In the genomic region with DNA sequence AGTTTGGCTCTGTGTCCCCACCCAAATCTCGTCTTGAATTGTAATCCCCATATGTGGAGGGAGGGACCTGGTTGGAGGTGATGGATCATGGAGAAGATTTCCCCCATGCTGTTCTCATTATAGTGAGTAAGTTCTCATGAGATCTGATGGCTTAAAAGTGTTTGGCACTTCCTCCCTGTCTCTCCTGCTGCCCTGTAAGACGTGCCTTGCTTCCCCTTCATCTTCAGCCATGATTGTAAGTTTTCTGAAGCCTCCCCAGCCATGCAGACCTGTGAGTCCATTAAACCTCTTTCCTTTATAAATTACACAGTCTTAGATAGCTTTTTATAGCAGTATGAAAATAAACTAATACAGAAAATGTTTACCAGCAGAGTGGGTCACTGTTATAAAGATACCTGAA, we compare ENCODE assay signal across 11 cellular contexts.
"Had no signal": no experiment of that assay in that cellular context is flagged by ENCODE, and none has a peak within 500 bp of the region (broad histone marks: within the 10 kb centered on the region; RNA-seq: fewer than 3 reads in every experiment).

No MANE protein-coding gene starts in this region.

- ATAC-seq: GM23338, HCT116 had no signal

- FAIRE-seq: H1, H54 had no signal

- H3K4me2 ChIP-seq: GM23338 had no signal

- H3K27ac ChIP-seq: GM23248 had no signal

- H3K36me3 ChIP-seq: HAP-1 had no signal

- DNase-seq: GM23248, GOT3, H7, H9, HCEC 1CT, HFFc6 had no signal

- H3K4me1 ChIP-seq: HAP-1 had no signal

- H3K4me3 ChIP-seq: GM23248, GM23338, HAP-1 had no signal

- H2AFZ ChIP-seq: GM23248, GM23338 had no signal

- H3K9ac ChIP-seq: GM23248 had no signal
